Comparison of ENCODE assay signal across 6 cellular contexts in the genomic region with DNA sequence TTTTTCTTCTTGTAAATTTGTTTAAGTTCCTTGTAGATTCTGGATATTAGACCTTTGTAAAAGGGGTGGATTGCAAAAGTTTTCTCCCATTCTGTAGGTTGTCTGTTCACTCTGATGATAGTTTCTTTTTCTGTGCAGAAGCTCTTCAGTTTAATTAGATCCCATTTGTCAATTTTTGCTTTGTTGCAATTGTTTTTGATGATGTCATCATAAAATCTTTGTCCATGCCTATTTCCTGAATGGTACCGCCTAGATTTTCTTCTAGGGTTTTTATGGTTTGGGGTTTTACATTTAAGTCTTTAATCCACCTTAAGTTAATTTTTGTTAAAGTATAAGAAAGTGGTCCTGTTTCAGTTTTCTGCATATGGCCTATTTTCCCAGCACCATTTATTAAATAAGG.
DNase-seq lines count a peak whose midpoint lies in the region; ATAC-seq, FAIRE-seq and TF ChIP-seq lines count a peak whose summit lies in the region.
"Not testable (repeated sequence)": the region's sequence is repeated elsewhere in the genome, so short reads cannot be mapped to it uniquely, and the experiment has no call there.

No MANE protein-coding gene starts in this region.

- not testable (repeated sequence) for H3K14ac ChIP-seq in IMR-90 (replicated peaks; ENCODE audit: low read depth, low read length)

- not testable (repeated sequence) for H4K8ac ChIP-seq in IMR-90 (ENCODE audit: low read depth in 2 of 2, low read length in 2 of 2)

- TF ChIP-seq POLR2A in A549 (IDR thresholded peaks at IDR 0.05; ENCODE audit: low read length); IMR-90 (IDR thresholded peaks at IDR 0.05; ENCODE audit: low read depth, low read length); GM12878 (IDR thresholded peaks at IDR 0.05; ENCODE audit: low read depth, low read length); K562 (conservative IDR thresholded peaks at IDR 0.05); HepG2 (IDR thresholded peaks at IDR 0.05; ENCODE audit: insufficient read depth in 1 of 2, low read depth in 2 of 2, low read length in 2 of 2): not testable (repeated sequence)

- POLR2A ChIA-PET in A549 (lab: Yijun Ruan, JAX); HEK293 (lab: Yijun Ruan, JAX); IMR-90 (lab: Charles Lee; ENCODE audit: unreplicated experiment); GM12878 (lab: Charles Lee); K562 (lab: Yijun Ruan, JAX); HepG2 (lab: Yijun Ruan, JAX): not testable (repeated sequence)

- not testable (repeated sequence) for TF ChIP-seq RAD21 in A549 (conservative IDR thresholded peaks at IDR 0.05 in 1 of 2, IDR thresholded peaks at IDR 0.05 in 1 of 2); IMR-90 (IDR thresholded peaks at IDR 0.05; ENCODE audit: low read length); GM12878 (IDR thresholded peaks at IDR 0.05; ENCODE audit: insufficient read depth, low read depth, low read length); K562 (CRISPR knock-in tag; conservative IDR thresholded peaks at IDR 0.05 in 1 of 2, IDR thresholded peaks at IDR 0.05 in 1 of 2); HepG2 (CRISPR knock-in tag; IDR thresholded peaks at IDR 0.05)

- H2AK5ac ChIP-seq in IMR-90 (ENCODE audit: low read depth, low read length) = not testable (repeated sequence)

- not testable (repeated sequence) for ATAC-seq in A549; IMR-90 (ENCODE audit: low read depth); GM12878; K562; HepG2

- H2BK5ac ChIP-seq in IMR-90 (ENCODE audit: low read depth, low read length, poor library complexity, severe bottlenecking) = not testable (repeated sequence)

- 52% methylated on average over 1 of the region's 1 CpG for WGBS in A549 (ENCODE audit: missing lambda C conversion rate)
- WGBS in IMR-90 (ENCODE audit: extremely low coverage in 2 of 2, insufficient read length in 1 of 2), 2 experiments = no CpG with 5 or more reads among the region's 1 CpG
- 0% methylated on average over 1 of the region's 1 CpG for WGBS in GM12878 (ENCODE audit: insufficient coverage, insufficient replicate concordance, low lambda C conversion rate, missing lambda C conversion rate)
- WGBS in K562 (ENCODE audit: insufficient coverage, low coverage, missing lambda C conversion rate) = 0% methylated on average over 1 of the region's 1 CpG
- WGBS in HepG2 (ENCODE audit: low lambda C conversion rate) = 0% methylated on average over 1 of the region's 1 CpG

- FAIRE-seq in A549 (lab: Jason Lieb, UNC); GM12878 (lab: Jason Lieb, UNC); K562 (lab: Jason Lieb, UNC); HepG2 (lab: Jason Lieb, UNC): not testable (repeated sequence)

- not testable (repeated sequence) for H3K9me1 ChIP-seq in IMR-90 (ENCODE audit: insufficient read depth, low read length); K562 (ENCODE audit: control insufficient read depth, insufficient read depth, low read length)

- not testable (repeated sequence) for H2BK120ac ChIP-seq in IMR-90 (ENCODE audit: low read depth, low read length)

- not testable (repeated sequence) for H2AK9ac ChIP-seq in IMR-90 (replicated peaks; ENCODE audit: low read depth, low read length, poor library complexity)

- RAD21 ChIA-PET in GM12878 (lab: Charles Lee; ENCODE audit: unreplicated experiment) = not testable (repeated sequence)

- not testable (repeated sequence) for H3K4me3 ChIP-seq in A549; HEK293 (ENCODE audit: low read depth, low read length); IMR-90 (ENCODE audit: insufficient read depth, low read depth, low read length); GM12878; K562; HepG2 (replicated peaks in 1 of 3; ENCODE audit: insufficient read depth in 1 of 3, low read depth in 2 of 3, low read length in 3 of 3)

- H3K56ac ChIP-seq in IMR-90 (ENCODE audit: extremely low read depth, insufficient read depth, low read length) = not testable (repeated sequence)

- not testable (repeated sequence) for H4K91ac ChIP-seq in IMR-90 (ENCODE audit: insufficient read depth, low read depth, low read length)

- not testable (repeated sequence) for H3K36me3 ChIP-seq in HEK293 (ENCODE audit: control insufficient read depth in 2 of 2, insufficient read depth in 1 of 2, low read length in 2 of 2); IMR-90 (ENCODE audit: control insufficient read depth, insufficient read depth, low read length); GM12878 (ENCODE audit: control insufficient read depth in 2 of 2, insufficient read depth in 2 of 2, low read length in 1 of 2); K562 (ENCODE audit: control insufficient read depth, insufficient read depth, low read length); HepG2 (replicated peaks in 1 of 2; ENCODE audit: control insufficient read depth in 1 of 2, insufficient read depth in 2 of 2, low read length in 2 of 2)

- not testable (repeated sequence) for H2BK20ac ChIP-seq in IMR-90 (ENCODE audit: low read depth, low read length)

- not testable (repeated sequence) for DNase-seq in A549 (ENCODE audit: low read depth in 1 of 2, low spot score in 1 of 2); IMR-90; GM12878 (ENCODE audit: low read depth, low spot score); K562 (ENCODE audit: extremely low read depth in 1 of 4, low spot score in 3 of 4); HepG2 (ENCODE audit: low spot score)

- H2BK15ac ChIP-seq in IMR-90 (ENCODE audit: low read depth, low read length) = not testable (repeated sequence)

- SMC1A ChIA-PET in GM12878 (lab: Charles Lee; ENCODE audit: uncharacterized antibody, unreplicated experiment) = not testable (repeated sequence)

- not testable (repeated sequence) for BruUV-seq in IMR-90 (replicated peaks; lab: Mats Ljungman, UMichigan); GM12878 (replicated peaks; lab: Mats Ljungman, UMichigan); K562 (replicated peaks; lab: Mats Ljungman, UMichigan); HepG2 (replicated peaks; lab: Mats Ljungman, UMichigan)

- CTCF ChIA-PET in A549 (lab: Yijun Ruan, JAX); HEK293 (lab: Yijun Ruan, JAX); IMR-90 (lab: Yijun Ruan, JAX); GM12878 (lab: Yijun Ruan, JAX); K562 (lab: Yijun Ruan, JAX; ENCODE audit: low intra/inter-chr PET ratio); HepG2 (lab: Yijun Ruan, JAX; ENCODE audit: low intra/inter-chr PET ratio, low total read pairs): not testable (repeated sequence)

- H3K4me2 ChIP-seq in A549; IMR-90 (ENCODE audit: low read depth, low read length); GM12878 (ENCODE audit: control insufficient read depth, insufficient read depth); K562 (ENCODE audit: insufficient read depth, low read length); HepG2 (ENCODE audit: low read depth, low read length): not testable (repeated sequence)

- H3K79me2 ChIP-seq in GM12878 (ENCODE audit: control insufficient read depth, insufficient read depth, low read length); K562 (ENCODE audit: control insufficient read depth, insufficient read depth, low read length); HepG2 (ENCODE audit: insufficient read depth, low read length): not testable (repeated sequence)

- not testable (repeated sequence) for H3K4me1 ChIP-seq in A549; HEK293 (ENCODE audit: control insufficient read depth, insufficient read depth, low read length); IMR-90 (ENCODE audit: control insufficient read depth, insufficient read depth, low read length); GM12878 (ENCODE audit: control insufficient read depth, insufficient read depth, low read length); K562 (replicated peaks in 1 of 2; ENCODE audit: control insufficient read depth in 2 of 2, insufficient read depth in 2 of 2, low read length in 2 of 2); HepG2 (ENCODE audit: insufficient read depth, low read length)

- not testable (repeated sequence) for TF ChIP-seq CTCF in A549 (IDR thresholded peaks at IDR 0.05); HEK293 (tag by site-specific recombination; IDR thresholded peaks at IDR 0.05); IMR-90 (conservative IDR thresholded peaks at IDR 0.05; ENCODE audit: low read depth, low read length); GM12878 (IDR thresholded peaks at IDR 0.05 in 2 of 3, conservative IDR thresholded peaks at IDR 0.05 in 1 of 3; ENCODE audit: control insufficient read depth in 2 of 3, extremely low read depth in 1 of 3, insufficient read depth in 1 of 3, low read depth in 3 of 3, low read length in 3 of 3); K562 (IDR thresholded peaks at IDR 0.05 in 2 of 3, conservative IDR thresholded peaks at IDR 0.05 in 1 of 3; ENCODE audit: insufficient read depth in 2 of 3, low read depth in 1 of 3, low read length in 3 of 3); HepG2 (CRISPR knock-in tag; IDR thresholded peaks at IDR 0.05)

- dilution Hi-C loops in IMR-90 (cut with HindIII; ENCODE audit: low sequenced_read_pairs, unreplicated experiment) = not testable (repeated sequence)

- H3K27me3 ChIP-seq in IMR-90 (ENCODE audit: control insufficient read depth, insufficient read depth, low read length); GM12878 (replicated peaks in 1 of 2; ENCODE audit: control insufficient read depth in 2 of 2, insufficient read depth in 2 of 2, low read length in 1 of 2); K562 (ENCODE audit: control insufficient read depth in 2 of 2, insufficient read depth in 2 of 2, low read length in 2 of 2); HepG2 (ENCODE audit: control insufficient read depth in 1 of 2, insufficient read depth in 2 of 2, low read length in 2 of 2): not testable (repeated sequence)

- not testable (repeated sequence) for H4K20me1 ChIP-seq in IMR-90 (ENCODE audit: insufficient read depth, low read length); GM12878 (ENCODE audit: control insufficient read depth, insufficient read depth); K562 (replicated peaks; ENCODE audit: control insufficient read depth, insufficient read depth, low read length); HepG2 (ENCODE audit: insufficient read depth, low read length)

- not testable (repeated sequence) for H3K9ac ChIP-seq in IMR-90 (ENCODE audit: low read depth, low read length); GM12878 (ENCODE audit: control insufficient read depth, insufficient read depth, low read length); K562 (ENCODE audit: insufficient read depth in 1 of 2, low read depth in 2 of 2, low read length in 2 of 2); HepG2 (ENCODE audit: insufficient read depth, low read depth, low read length)

- not testable (repeated sequence) for H4K5ac ChIP-seq in IMR-90 (ENCODE audit: low read depth, low read length)

- H3K79me1 ChIP-seq in IMR-90 (ENCODE audit: low read depth in 1 of 2, low read length in 2 of 2) = not testable (repeated sequence)

- in situ Hi-C loops in IMR-90 (cut with MboI; ENCODE audit: low sequenced_read_pairs); GM12878 (cut with MboI); K562 (cut with MboI); HepG2 (cut with HindIII; ENCODE audit: extremely low pct_ligation_motif_present, low pct_unique_long_range_greater_than_20kb): not testable (repeated sequence)

- H2AFZ ChIP-seq in IMR-90 (replicated peaks; ENCODE audit: low read length, poor library complexity); GM12878 (ENCODE audit: control insufficient read depth, low read depth, low read length); K562 (ENCODE audit: low read depth, low read length); HepG2 (ENCODE audit: low read length): not testable (repeated sequence)

- not testable (repeated sequence) for H3K9me3 ChIP-seq in A549; HEK293 (ENCODE audit: control insufficient read depth, insufficient read depth, low read depth, low read length); IMR-90 (ENCODE audit: control insufficient read depth, insufficient read depth, low read length); GM12878 (replicated peaks; ENCODE audit: control insufficient read depth, insufficient read depth, low read length); K562 (replicated peaks; ENCODE audit: control insufficient read depth, insufficient read depth, low read depth, low read length); HepG2 (ENCODE audit: low read length)

- H3K18ac ChIP-seq in IMR-90 (ENCODE audit: low read depth, low read length) = not testable (repeated sequence)

- H3K23ac ChIP-seq in IMR-90 (ENCODE audit: low read depth, low read length) = not testable (repeated sequence)

- not testable (repeated sequence) for H3K27ac ChIP-seq in A549; HEK293 (ENCODE audit: extremely low read depth, low read depth, low read length); IMR-90 (ENCODE audit: insufficient read depth, low read length); GM12878 (ENCODE audit: control insufficient read depth, insufficient read depth); K562 (ENCODE audit: extremely low read depth, low read depth, low read length); HepG2 (ENCODE audit: extremely low read length, insufficient read depth, low read length)

- intact Hi-C loops in IMR-90 (cut with micrococcal nuclease); GM12878 (cut with micrococcal nuclease; ENCODE audit: unreplicated experiment); K562 (cut with micrococcal nuclease); HepG2 (cut with micrococcal nuclease; ENCODE audit: unreplicated experiment): not testable (repeated sequence)

- TF ChIP-seq EP300 in A549 (IDR thresholded peaks at IDR 0.05); GM12878 (IDR thresholded peaks at IDR 0.05; ENCODE audit: borderline replicate concordance in 1 of 2, control insufficient read depth in 1 of 2, low read depth in 2 of 2, low read length in 2 of 2); K562 (IDR thresholded peaks at IDR 0.05; ENCODE audit: low read length); HepG2 (IDR thresholded peaks at IDR 0.05; ENCODE audit: low read depth in 2 of 2, low read length in 2 of 2); HepG2 (CRISPR knock-in tag; IDR thresholded peaks at IDR 0.05; ENCODE audit: borderline replicate concordance): not testable (repeated sequence)

- H3K4ac ChIP-seq in IMR-90 (ENCODE audit: low read depth, low read length) = not testable (repeated sequence)
